Comparison of ENCODE assay signal across 8 cellular contexts in genomic region chr1:153633161-153633746, GRCh38. TPM values are rescaled to one million over a fixed set of nuclear protein-coding genes. Genes with fewer than 3 reads are reported as not detected.
DNase-seq lines count a peak whose midpoint lies in the region; ATAC-seq and TF ChIP-seq lines count a peak whose summit lies in the region.

No MANE protein-coding gene starts in this region.

- H3K9me3 ChIP-seq in muscle layer of duodenum (ENCODE audit: control insufficient read depth in 1 of 2, low read length in 2 of 2), result no peaks in the 10 kb centered on the region

- CTCF ChIA-PET in Calu3 (lab: Charles Lee), result interaction anchor here (0.5 to 2.5 kb wide), 14 partner anchors 17 to 334 kb away, joined by 3 to 28 read pairs (median 4); partner anchors contain the start of genes CREB3L4, S100A14, S100A16 and S100A2

- peak overlapping the region; percentile 98 for H3K27ac Mint-ChIP-seq in Calu3 (ENCODE audit: unreplicated experiment)

- H3K27ac ChIP-seq in muscle layer of duodenum (ENCODE audit: low read length), result peak overlapping the region; percentile 98

- no peak for ATAC-seq in HG03460 (IDR thresholded peaks at IDR 0.05; ENCODE audit: unreplicated experiment)

- peak overlapping the region; percentile 42 for H3K4me3 ChIP-seq in choroid plexus epithelial cell (ENCODE audit: low read depth, low read length)
- H3K4me3 ChIP-seq in muscle layer of duodenum (ENCODE audit: low read depth in 1 of 2, low read length in 2 of 2), result peak overlapping the region; percentile 82 to 89

- H3K4me3 Mint-ChIP-seq in Calu3 (ENCODE audit: low read depth, unreplicated experiment), result peak overlapping the region; percentile 98

- DNase-seq in Calu3 (no peak), LoVo (ENCODE audit: low spot score) (peak; percentile 41), choroid plexus epithelial cell (ENCODE audit: low read depth) (no peak), HK-2 (ENCODE audit: unreplicated experiment) (no peak), COLO829 (ENCODE audit: low spot score) (no peak)
- no peak for DNase-seq in stimulated activated CD4-positive, alpha-beta T cell treated with anti-CD3 and anti-CD28 coated beads, Interleukin-4, amount 100 ng/mL, for 4 hours

- no TSS peak for BruUV-seq in Calu3 (replicated peaks; lab: Mats Ljungman, UMichigan)

- H3K36me3 ChIP-seq in muscle layer of duodenum (ENCODE audit: control insufficient read depth in 1 of 2, insufficient read depth in 2 of 2, low read length in 2 of 2), result peaks cover 18 to 23% of the 10 kb centered on the region in 2 donors

- TF ChIP-seq CTCF in Calu3 (IDR thresholded peaks at IDR 0.05; ENCODE audit: unreplicated experiment), result no peak
- TF ChIP-seq CTCF in choroid plexus epithelial cell (conservative IDR thresholded peaks at IDR 0.05; ENCODE audit: low read depth, low read length), result no peak

- no peaks in the 10 kb centered on the region for H3K9me3 Mint-ChIP-seq in Calu3 (ENCODE audit: low read depth, unreplicated experiment)

- intact Hi-C loops in Calu3 (cut with micrococcal nuclease; ENCODE audit: unreplicated experiment), result no loop called here

- H3K27me3 ChIP-seq in muscle layer of duodenum (ENCODE audit: low read depth, low read length), result no peaks in the 10 kb centered on the region

- H3K4me1 ChIP-seq in muscle layer of duodenum (ENCODE audit: control insufficient read depth in 1 of 2, insufficient read depth in 2 of 2, low read length in 2 of 2), result peaks cover 10 to 33% of the 10 kb centered on the region in 2 donors

- H3K36me3 Mint-ChIP-seq in Calu3 (ENCODE audit: insufficient read depth, unreplicated experiment), result peaks cover 58% of the 10 kb centered on the region

- no peaks in the 10 kb centered on the region for H3K27me3 Mint-ChIP-seq in Calu3 (ENCODE audit: unreplicated experiment)

- peaks cover 44% of the 10 kb centered on the region for H3K4me1 Mint-ChIP-seq in Calu3 (ENCODE audit: low read depth, unreplicated experiment)

RNA-seq across cellular contexts. Expression of gene CHTOP, which starts 0.6 kb away (rescaled TPM):
- total RNA-seq in Calu3 (2022), result 93.7 and 100 TPM in 2 replicates

RNA-seq across cellular contexts. Expression of gene S100A1, which starts 5.0 kb away (rescaled TPM):
- total RNA-seq in Calu3 (2022), result not detected in 2 replicates

RNA-seq across cellular contexts. Expression of gene S100A13, which starts 5.9 kb away (rescaled TPM):
- 104 and 117 TPM in 2 replicates for total RNA-seq in Calu3 (2022)

RNA-seq across cellular contexts. Expression of gene S100A14, which starts 17.1 kb away (rescaled TPM):
- total RNA-seq in Calu3 (2022), result 74.6 and 106 TPM in 2 replicates

RNA-seq across cellular contexts. Expression of gene S100A16, which starts 20.3 kb away (rescaled TPM):
- total RNA-seq in Calu3 (2022), result 247 and 255 TPM in 2 replicates
